14 cellular contexts compared by ENCODE assay signal in the genomic region with DNA sequence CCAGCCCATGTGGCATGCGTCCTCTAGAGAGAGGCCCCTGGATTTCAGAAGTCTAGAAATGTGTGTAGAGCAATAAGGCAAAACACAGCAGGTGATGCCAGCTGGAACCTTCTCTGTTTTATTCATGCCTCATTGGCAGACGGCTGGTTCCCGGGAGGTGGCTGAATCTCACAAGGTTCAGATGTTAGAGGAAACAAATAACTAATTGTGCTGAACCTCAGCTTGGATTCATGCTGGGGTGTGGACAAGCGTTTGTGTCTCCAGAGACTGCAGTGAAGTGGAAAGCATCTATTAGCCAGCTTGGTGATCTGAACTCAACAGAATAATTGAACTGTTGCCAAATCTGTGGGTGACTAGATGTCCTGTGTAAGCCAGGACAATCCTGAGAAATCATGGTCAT.
DNase-seq lines count a peak whose midpoint lies in the region; TF ChIP-seq lines count a peak whose summit lies in the region.
"Had no signal": no experiment of that assay in that cellular context is flagged by ENCODE, and none has a peak within 500 bp of the region (broad histone marks: within the 10 kb centered on the region; RNA-seq: fewer than 3 reads in every experiment).

No MANE protein-coding gene starts in this region.

- no peaks in the 10 kb centered on the region for H3K9me3 ChIP-seq in adrenal gland (replicated peaks in 1 of 3)
- H3K9me3 ChIP-seq in hepatocyte (ENCODE audit: low read depth), result no peaks in the 10 kb centered on the region
- H3K9me3 ChIP-seq: vagina had no signal

- no peak overlapping the region for H2AFZ ChIP-seq in hepatocyte

- H3K27me3 ChIP-seq in adrenal gland (no peaks in the 10 kb centered on the region), hepatocyte (no peaks in the 10 kb centered on the region)
- H3K27me3 ChIP-seq: vagina had no signal

- H3K27ac ChIP-seq in adrenal gland, result no peak overlapping the region
- H3K27ac ChIP-seq in hepatocyte, result no peak overlapping the region
- H3K27ac ChIP-seq: vagina had no signal

- H3K9me2 ChIP-seq in hepatocyte (replicated peaks; ENCODE audit: insufficient read depth), result no peaks in the 10 kb centered on the region

- H3K4me1 ChIP-seq in adrenal gland (replicated peaks in 1 of 2) (no peaks in the 10 kb centered on the region), hepatocyte (ENCODE audit: insufficient read depth) (peaks cover 5% of the 10 kb centered on the region)
- H3K4me1 ChIP-seq: vagina had no signal

- no peak overlapping the region for H3K4me3 ChIP-seq in adrenal gland
- no peak overlapping the region for H3K4me3 ChIP-seq in hepatocyte
- H3K4me3 ChIP-seq: vagina had no signal

- TF ChIP-seq POLR2A in adrenal gland (IDR thresholded peaks at IDR 0.05), result no peak

- no peak for TF ChIP-seq CTCF in adrenal gland (IDR thresholded peaks at IDR 0.05)
- no peak for TF ChIP-seq CTCF in hepatocyte (IDR thresholded peaks at IDR 0.05; ENCODE audit: poor library complexity)

- H4K20me1 ChIP-seq in hepatocyte (ENCODE audit: insufficient read depth, poor library complexity, severe bottlenecking), result no peaks in the 10 kb centered on the region

- 67 to 78% (median 72%) methylated on average over 3 to 4 of the region's 4 CpGs for WGBS in adrenal gland, 4 donors
- WGBS in hepatocyte (ENCODE audit: low lambda C conversion rate, missing lambda C conversion rate), result 85% methylated on average over 4 of the region's 4 CpGs

- H3K79me2 ChIP-seq in hepatocyte, result no peaks in the 10 kb centered on the region

- H3K36me3 ChIP-seq in adrenal gland (replicated peaks in 1 of 2), result no peaks in the 10 kb centered on the region
- H3K36me3 ChIP-seq in hepatocyte (replicated peaks; ENCODE audit: insufficient read depth, low read depth), result no peaks in the 10 kb centered on the region
- H3K36me3 ChIP-seq: vagina had no signal

- intact Hi-C loops in adrenal gland (cut with DNase I), result loop anchor here in 1 of 2 donors (10.0 kb wide), 1 partner anchor 64 kb away; no protein-coding TSS in a partner anchor

- no peak overlapping the region for H3K4me2 ChIP-seq in hepatocyte

- DNase-seq in COLO829 (ENCODE audit: low spot score) (peak; percentile 72), NCI-H1092 treated with DMSO at 0.1 percent for 48 hours (lab: John Stamatoyannopoulos, UW) (peak; percentile 66), NCI-H748 (lab: John Stamatoyannopoulos, UW; ENCODE audit: unreplicated experiment) (peak; percentile 85), hypothalamus (lab: John Stamatoyannopoulos, UW) (peak in 28 of 51 donors; percentile 1 to 73 (median 30)), adrenal gland (no peak), NCI-H187 (lab: John Stamatoyannopoulos, UW) (no peak), hepatocyte (ENCODE audit: low spot score) (no peak), DMS53 treated with DMSO at 0.1 percent for 48 hours (lab: John Stamatoyannopoulos, UW; ENCODE audit: unreplicated experiment) (no peak)
- DNase-seq: AML-193; effector CD4-positive, alpha-beta T cell; islet precursor cell; stimulated activated CD4-positive, alpha-beta T cell treated with anti-CD3 and anti-CD28 coated beads, Interleukin-2, amount 100 ng/mL, for 48 hours; stimulated activated naive B cell treated with anti-CD40 and anti-IgM and Interleukin-4, amounts not matched to agents 10 μg/mL and 1 μg/mL and 100 μg/mL, for 72 hours had no signal

Comparison
In these comparisons a context has a peak if more than half of its experiments do, and no peak if none do; other contexts are left out.
1. DNase-seq: peak in COLO829 (single experiment), NCI-H1092 treated with DMSO at 0.1 percent for 48 hours (single experiment), NCI-H748 (single experiment) and hypothalamus (28 of 51); none in adrenal gland (0 of 7), NCI-H187 (0 of 2), hepatocyte (single experiment) and DMS53 treated with DMSO at 0.1 percent for 48 hours (single experiment).